1 cellular context compared by ENCODE assay signal in the genomic region with DNA sequence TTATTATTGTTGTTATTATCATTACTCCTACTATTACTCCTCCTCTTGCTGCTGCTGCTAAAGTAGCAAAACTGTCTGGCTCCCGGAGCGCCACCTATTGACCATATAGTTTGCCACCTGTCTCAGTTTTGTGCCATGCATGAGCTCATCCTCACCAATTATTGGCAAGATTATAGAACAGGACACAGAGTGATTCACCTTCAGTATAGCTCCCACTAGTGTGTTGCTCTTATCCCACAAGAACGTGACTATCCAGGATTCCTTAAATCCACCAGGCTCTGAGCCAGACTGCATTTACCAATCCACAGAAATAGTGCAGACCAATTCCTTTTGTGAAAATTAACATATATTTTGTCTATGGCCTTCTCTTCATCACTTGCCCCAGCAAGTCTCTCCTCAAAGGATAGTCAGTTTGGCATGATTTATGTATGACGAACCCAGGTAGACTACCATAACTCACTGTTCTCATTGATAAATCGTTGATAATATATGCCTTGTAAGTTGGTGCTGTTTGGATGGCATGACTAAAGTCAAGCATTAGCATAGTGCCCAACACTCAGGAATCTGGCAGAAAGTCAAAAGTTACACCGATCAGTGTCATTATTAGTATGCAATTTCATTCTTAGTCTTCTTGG.
TF ChIP-seq lines count a peak whose summit lies in the region.

No MANE protein-coding gene starts in this region.

TF ChIP-seq in neural cell, 6 proteins besides CTCF, POLR2A, EP300 and RAD21:
- TF ChIP-seq, protein P1, sequence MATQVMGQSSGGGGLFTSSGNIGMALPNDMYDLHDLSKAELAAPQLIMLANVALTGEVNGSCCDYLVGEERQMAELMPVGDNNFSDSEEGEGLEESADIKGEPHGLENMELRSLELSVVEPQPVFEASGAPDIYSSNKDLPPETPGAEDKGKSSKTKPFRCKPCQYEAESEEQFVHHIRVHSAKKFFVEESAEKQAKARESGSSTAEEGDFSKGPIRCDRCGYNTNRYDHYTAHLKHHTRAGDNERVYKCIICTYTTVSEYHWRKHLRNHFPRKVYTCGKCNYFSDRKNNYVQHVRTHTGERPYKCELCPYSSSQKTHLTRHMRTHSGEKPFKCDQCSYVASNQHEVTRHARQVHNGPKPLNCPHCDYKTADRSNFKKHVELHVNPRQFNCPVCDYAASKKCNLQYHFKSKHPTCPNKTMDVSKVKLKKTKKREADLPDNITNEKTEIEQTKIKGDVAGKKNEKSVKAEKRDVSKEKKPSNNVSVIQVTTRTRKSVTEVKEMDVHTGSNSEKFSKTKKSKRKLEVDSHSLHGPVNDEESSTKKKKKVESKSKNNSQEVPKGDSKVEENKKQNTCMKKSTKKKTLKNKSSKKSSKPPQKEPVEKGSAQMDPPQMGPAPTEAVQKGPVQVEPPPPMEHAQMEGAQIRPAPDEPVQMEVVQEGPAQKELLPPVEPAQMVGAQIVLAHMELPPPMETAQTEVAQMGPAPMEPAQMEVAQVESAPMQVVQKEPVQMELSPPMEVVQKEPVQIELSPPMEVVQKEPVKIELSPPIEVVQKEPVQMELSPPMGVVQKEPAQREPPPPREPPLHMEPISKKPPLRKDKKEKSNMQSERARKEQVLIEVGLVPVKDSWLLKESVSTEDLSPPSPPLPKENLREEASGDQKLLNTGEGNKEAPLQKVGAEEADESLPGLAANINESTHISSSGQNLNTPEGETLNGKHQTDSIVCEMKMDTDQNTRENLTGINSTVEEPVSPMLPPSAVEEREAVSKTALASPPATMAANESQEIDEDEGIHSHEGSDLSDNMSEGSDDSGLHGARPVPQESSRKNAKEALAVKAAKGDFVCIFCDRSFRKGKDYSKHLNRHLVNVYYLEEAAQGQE (IDR thresholded peaks at IDR 0.05; ENCODE audit: borderline replicate concordance): no peak
- TF ChIP-seq TAF1 (IDR thresholded peaks at IDR 0.05; ENCODE audit: low read depth) (no peak), MXI1 (conservative IDR thresholded peaks at IDR 0.05; ENCODE audit: poor library complexity, severe bottlenecking) (no peak), POLR2AphosphoS5 (IDR thresholded peaks at IDR 0.05) (no peak), SMC3 (conservative IDR thresholded peaks at IDR 0.05; ENCODE audit: poor library complexity) (no peak), EZH2 (IDR thresholded peaks at IDR 0.05; ENCODE audit: borderline replicate concordance, insufficient read depth, low read length, poor library complexity, severe bottlenecking) (no peak)
